In the genomic region with DNA sequence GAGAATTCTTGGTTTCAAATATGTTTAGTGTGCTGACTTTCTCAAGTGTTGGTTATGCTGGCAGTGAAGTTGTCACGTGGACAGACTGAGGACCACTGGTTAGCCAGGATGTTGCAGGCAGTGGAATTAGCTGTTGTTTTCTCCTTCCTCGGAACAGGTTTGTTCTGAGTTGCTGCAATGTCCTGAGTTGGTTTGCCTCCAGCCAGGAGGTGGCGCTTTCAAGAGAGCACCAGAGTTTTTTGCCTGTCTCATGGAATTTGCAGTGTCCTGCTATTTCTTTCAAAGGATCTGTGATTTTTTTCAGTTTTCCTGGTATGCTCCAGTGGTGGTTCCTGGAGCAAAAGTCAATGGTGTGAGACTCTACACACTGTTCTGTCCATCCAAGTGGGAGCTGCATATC, we compare ENCODE assay signal across 1 cellular context.
TF ChIP-seq lines count a peak whose summit lies in the region.

No MANE protein-coding gene starts in this region.

TF ChIP-seq in HCT116, 20 proteins besides CTCF, POLR2A, EP300 and RAD21 (continued from another document):
- no peak for TF ChIP-seq TCF7L2 (IDR thresholded peaks at IDR 0.05; ENCODE audit: borderline replicate concordance, extremely low read depth, insufficient read depth, insufficient read length)
- TF ChIP-seq, protein P1, sequence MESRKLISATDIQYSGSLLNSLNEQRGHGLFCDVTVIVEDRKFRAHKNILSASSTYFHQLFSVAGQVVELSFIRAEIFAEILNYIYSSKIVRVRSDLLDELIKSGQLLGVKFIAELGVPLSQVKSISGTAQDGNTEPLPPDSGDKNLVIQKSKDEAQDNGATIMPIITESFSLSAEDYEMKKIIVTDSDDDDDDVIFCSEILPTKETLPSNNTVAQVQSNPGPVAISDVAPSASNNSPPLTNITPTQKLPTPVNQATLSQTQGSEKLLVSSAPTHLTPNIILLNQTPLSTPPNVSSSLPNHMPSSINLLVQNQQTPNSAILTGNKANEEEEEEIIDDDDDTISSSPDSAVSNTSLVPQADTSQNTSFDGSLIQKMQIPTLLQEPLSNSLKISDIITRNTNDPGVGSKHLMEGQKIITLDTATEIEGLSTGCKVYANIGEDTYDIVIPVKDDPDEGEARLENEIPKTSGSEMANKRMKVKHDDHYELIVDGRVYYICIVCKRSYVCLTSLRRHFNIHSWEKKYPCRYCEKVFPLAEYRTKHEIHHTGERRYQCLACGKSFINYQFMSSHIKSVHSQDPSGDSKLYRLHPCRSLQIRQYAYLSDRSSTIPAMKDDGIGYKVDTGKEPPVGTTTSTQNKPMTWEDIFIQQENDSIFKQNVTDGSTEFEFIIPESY (IDR thresholded peaks at IDR 0.05; ENCODE audit: extremely low read depth, insufficient replicate concordance, low read length), result no peak
